Comparison of ENCODE assay signal across 8 cellular contexts in genomic region chr14:22432348-22432976, GRCh38.
DNase-seq lines count a peak whose midpoint lies in the region; ATAC-seq, FAIRE-seq and TF ChIP-seq lines count a peak whose summit lies in the region.

No MANE protein-coding gene starts in this region.

- no peak overlapping the region for H3K27ac Mint-ChIP-seq in stimulated activated effector memory CD8-positive, alpha-beta T cell treated with anti-CD3 and anti-CD28 coated beads, Interleukin-12 subunit alpha, Interleukin-12 subunit beta, amount 100 ng/mL, for 72 hours

- no peaks in the 10 kb centered on the region for H3K27me3 ChIP-seq in pancreas

- FAIRE-seq in pancreas (lab: Jason Lieb, UNC), result peak; percentile 95
- no peak for FAIRE-seq in D721Med (lab: Jason Lieb, UNC)

- no peaks in the 10 kb centered on the region for H3K9me3 ChIP-seq in pancreas

- intact Hi-C loops in pancreas (cut with DNase I), result no loop called here

- ATAC-seq in esophagus mucosa (peak; percentile 95), pancreas (peak; percentile 84 to 94 (median 93))
- ATAC-seq in stimulated activated effector memory CD8-positive, alpha-beta T cell treated with anti-CD3 and anti-CD28 coated beads, Interleukin-12 subunit alpha, Interleukin-12 subunit beta, amount 100 ng/mL, for 72 hours, result no peak

- DNase-seq in NCI-H1436 treated with DMSO at 0.1 percent for 48 hours (lab: John Stamatoyannopoulos, UW), result peak; percentile 1
- DNase-seq in NCI-H1436 (lab: John Stamatoyannopoulos, UW), result no peak
- DNase-seq in OCI-M1 (lab: John Stamatoyannopoulos, UW), result peak; percentile 86
- peak in 3 of 6 donors; percentile 60 to 80 (median 74) for DNase-seq in pancreas
- no peak for DNase-seq in stimulated activated effector memory CD8-positive, alpha-beta T cell treated with anti-CD3 and anti-CD28 coated beads, Interleukin-12 subunit alpha, Interleukin-12 subunit beta, amount 100 ng/mL, for 72 hours (ENCODE audit: low spot score in 2 of 2)
- no peak for DNase-seq in activated CD4-positive, alpha-beta T cell treated with anti-CD3 and anti-CD28 coated beads for 1 hour
- DNase-seq in D721Med (ENCODE audit: insufficient read length, low spot score), result no peak

- H3K9me3 Mint-ChIP-seq in stimulated activated effector memory CD8-positive, alpha-beta T cell treated with anti-CD3 and anti-CD28 coated beads, Interleukin-12 subunit alpha, Interleukin-12 subunit beta, amount 100 ng/mL, for 72 hours, result no peaks in the 10 kb centered on the region

- WGBS in pancreas, 2 donors, result 0 to 5% methylated on average over 4 of the region's 4 CpGs

- H3K4me1 Mint-ChIP-seq in stimulated activated effector memory CD8-positive, alpha-beta T cell treated with anti-CD3 and anti-CD28 coated beads, Interleukin-12 subunit alpha, Interleukin-12 subunit beta, amount 100 ng/mL, for 72 hours, result no peaks in the 10 kb centered on the region

- H3K4me1 ChIP-seq in pancreas, result peaks cover 30 to 41% (median 36%) of the 10 kb centered on the region in 3 donors

- H3K36me3 Mint-ChIP-seq in stimulated activated effector memory CD8-positive, alpha-beta T cell treated with anti-CD3 and anti-CD28 coated beads, Interleukin-12 subunit alpha, Interleukin-12 subunit beta, amount 100 ng/mL, for 72 hours, result no peaks in the 10 kb centered on the region

- H3K4me3 ChIP-seq in pancreas, result no peak overlapping the region

- no peak for TF ChIP-seq CTCF in pancreas (IDR thresholded peaks at IDR 0.05)
- TF ChIP-seq CTCF in D721Med (IDR thresholded peaks at IDR 0.05; ENCODE audit: insufficient read depth, missing control alignments), result no peak

- H3K27ac ChIP-seq in pancreas, result peak overlapping the region in 3 of 4 donors; percentile 7 to 49 (median 13)

- H3K4me3 Mint-ChIP-seq in stimulated activated effector memory CD8-positive, alpha-beta T cell treated with anti-CD3 and anti-CD28 coated beads, Interleukin-12 subunit alpha, Interleukin-12 subunit beta, amount 100 ng/mL, for 72 hours, result no peak overlapping the region

- no peaks in the 10 kb centered on the region for H3K36me3 ChIP-seq in pancreas

Comparison
In these comparisons a context has a peak if more than half of its experiments do, and no peak if none do; other contexts are left out.
1. DNase-seq: peak in NCI-H1436 treated with DMSO at 0.1 percent for 48 hours (single experiment) and OCI-M1 (single experiment); none in NCI-H1436 (single experiment), stimulated activated effector memory CD8-positive, alpha-beta T cell treated with anti-CD3 and anti-CD28 coated beads, Interleukin-12 subunit alpha, Interleukin-12 subunit beta, amount 100 ng/mL, for 72 hours (0 of 2), activated CD4-positive, alpha-beta T cell treated with anti-CD3 and anti-CD28 coated beads for 1 hour (single experiment) and D721Med (single experiment).